ENCODE assay signal across 1 cellular context in genomic region chr5:180494060-180494509, GRCh38.
TF ChIP-seq lines count a peak whose summit lies in the region.

CNOT6 (plus strand) TSS chr5:180494379; CDS start chr5:180529277, 34,898 bp downstream.

TF ChIP-seq in HepG2, 621 proteins besides CTCF, POLR2A, EP300 and RAD21 (continued from another document and continues in another):
- TF ChIP-seq ZNF513 (CRISPR knock-in tag; conservative IDR thresholded peaks at IDR 0.05), result 0 out of 2 replicates have a peak, but pooled peaks have one; percentile 73
- no peak for TF ChIP-seq SIX1 (CRISPR knock-in tag; IDR thresholded peaks at IDR 0.05; ENCODE audit: borderline replicate concordance)
- TF ChIP-seq ZNF839 (CRISPR knock-in tag; IDR thresholded peaks at IDR 0.05; ENCODE audit: borderline replicate concordance), result no peak
- no peak for TF ChIP-seq ZMYM2 (CRISPR knock-in tag; IDR thresholded peaks at IDR 0.05)
- TF ChIP-seq ZNF704 (CRISPR knock-in tag; IDR thresholded peaks at IDR 0.05; ENCODE audit: borderline replicate concordance), result no peak
- TF ChIP-seq ZNF562 (CRISPR knock-in tag; IDR thresholded peaks at IDR 0.05; ENCODE audit: borderline replicate concordance), result no peak
- TF ChIP-seq KLF6 (CRISPR knock-in tag; IDR thresholded peaks at IDR 0.05), result peak; percentile 74
- peak; percentile 69; the same call in 1 of the 2 replicates for TF ChIP-seq KDM1A (CRISPR knock-in tag; IDR thresholded peaks at IDR 0.05)
- no peak for TF ChIP-seq AGO1 (IDR thresholded peaks at IDR 0.05; ENCODE audit: low read depth, low read length, poor library complexity, severe bottlenecking)
- no peak for TF ChIP-seq CREB3 (CRISPR knock-in tag; IDR thresholded peaks at IDR 0.05)
- TF ChIP-seq TMF1 (CRISPR knock-in tag; IDR thresholded peaks at IDR 0.05; ENCODE audit: low read depth), result no peak; the same call in 1 of the 2 replicates
- no peak for TF ChIP-seq ZNF570 (CRISPR knock-in tag; IDR thresholded peaks at IDR 0.05; ENCODE audit: borderline replicate concordance)
- peak; percentile 65; the same call in 1 of the 2 replicates for TF ChIP-seq HOXD1 (CRISPR knock-in tag; IDR thresholded peaks at IDR 0.05)
- peak; percentile 78; the same call in 1 of the 2 replicates for TF ChIP-seq KDM2A (CRISPR knock-in tag; IDR thresholded peaks at IDR 0.05; ENCODE audit: borderline replicate concordance, low read depth)
- TF ChIP-seq ZNF260 (CRISPR knock-in tag; IDR thresholded peaks at IDR 0.05; ENCODE audit: borderline replicate concordance, low read depth), result no peak
- no peak for TF ChIP-seq ZNF44 (CRISPR knock-in tag; IDR thresholded peaks at IDR 0.05)
- TF ChIP-seq ZFP91 (CRISPR knock-in tag; IDR thresholded peaks at IDR 0.05; ENCODE audit: borderline replicate concordance), result peak; percentile 78
- no peak for TF ChIP-seq KDM3A (CRISPR knock-in tag; IDR thresholded peaks at IDR 0.05; ENCODE audit: low read depth)
- TF ChIP-seq AKNA (CRISPR knock-in tag; IDR thresholded peaks at IDR 0.05; ENCODE audit: borderline replicate concordance), result no peak
- 0 out of 2 replicates have a peak, but pooled peaks have one; percentile 30 for TF ChIP-seq ZNF274 (CRISPR knock-in tag; IDR thresholded peaks at IDR 0.05)
- no peak for TF ChIP-seq ZNF264 (CRISPR knock-in tag; IDR thresholded peaks at IDR 0.05)
- TF ChIP-seq AGO2 (optimal IDR thresholded peaks at IDR 0.05; ENCODE audit: low read depth, low read length), result no peak
- TF ChIP-seq PATZ1 (CRISPR knock-in tag; IDR thresholded peaks at IDR 0.05), result peak; percentile 26; the same call in 1 of the 2 replicates
- TF ChIP-seq ZNF879 (CRISPR knock-in tag; IDR thresholded peaks at IDR 0.05), result 0 out of 2 replicates have a peak, but pooled peaks have one; percentile 64
- no peak; the same call in 1 of the 2 replicates for TF ChIP-seq PAXIP1 (CRISPR knock-in tag; conservative IDR thresholded peaks at IDR 0.05)
- no peak for TF ChIP-seq GTF2F1 (IDR thresholded peaks at IDR 0.05; ENCODE audit: low read length)
- TF ChIP-seq ZNF383 (CRISPR knock-in tag; IDR thresholded peaks at IDR 0.05; ENCODE audit: borderline replicate concordance), result no peak
- TF ChIP-seq NFAT5 (CRISPR knock-in tag; IDR thresholded peaks at IDR 0.05), result no peak; the same call in 1 of the 2 replicates
- TF ChIP-seq EHMT2 (IDR thresholded peaks at IDR 0.05; ENCODE audit: borderline replicate concordance, low read depth, low read length), result no peak
